19 cellular contexts compared by ENCODE assay signal in genomic region chr1:84253041-84253440, GRCh38. TPM values are rescaled to one million over a fixed set of nuclear protein-coding genes. Genes with fewer than 3 reads are reported as not detected.
A peak's percentile ranks its signal among the peaks of the same experiment; 100 is the strongest.
DNase-seq lines count a peak whose midpoint lies in the region; ATAC-seq, FAIRE-seq and TF ChIP-seq lines count a peak whose summit lies in the region.
"Had no signal": no experiment of that assay in that cellular context is flagged by ENCODE, and none has a peak within 500 bp of the region (broad histone marks: within the 10 kb centered on the region; RNA-seq: fewer than 3 reads in every experiment).

No MANE protein-coding gene starts in this region.

- H3K4me1 ChIP-seq in HepG2 (ENCODE audit: insufficient read depth, low read length) (peaks cover 8% of the 10 kb centered on the region; the same call in 1 of the 2 replicates), right lobe of liver (no peaks in the 10 kb centered on the region), mesenchymal stem cell (ENCODE audit: control insufficient read depth, insufficient read depth, low read depth, low read length) (peaks cover 5% of the 10 kb centered on the region), uterus (no peaks in the 10 kb centered on the region)

- DNase-seq in HepG2 (ENCODE audit: low spot score), result no peak
- DNase-seq in right lobe of liver, result no peak
- peak; percentile 24 to 87 for DNase-seq in cardiac fibroblast (ENCODE audit: low read depth in 2 of 2)
- peak; percentile 52 for DNase-seq in mesenchymal stem cell
- DNase-seq in KBM-7, result no peak
- no peak for DNase-seq in uterus
- DNase-seq in activated CD4-positive, alpha-beta memory T cell treated with anti-CD3 and anti-CD28 coated beads, Interleukin-2, amount 10 ng/mL, durations not matched to agents 7 days and 5 days, result no peak
- DNase-seq: activated CD8-positive, alpha-beta T cell treated with anti-CD3 and anti-CD28 coated beads, Interleukin-2, amount 10 ng/mL, durations not matched to agents 7 days and 5 days; CD4-positive, CD25-positive, alpha-beta regulatory T cell; DND-41; NCI-H146; NCI-H510A; retina; stimulated activated CD4-positive, alpha-beta T cell treated with anti-CD3 and anti-CD28 coated beads, Interleukin-1b, Interleukin-23, amount 100 ng/mL, for 48 hours had no signal

- CTCF ChIA-PET in HepG2 (lab: Yijun Ruan, JAX; ENCODE audit: low intra/inter-chr PET ratio, low total read pairs), result no interaction called here
- CTCF ChIA-PET in activated CD4-positive, alpha-beta memory T cell treated with anti-CD3 and anti-CD28 coated beads, Interleukin-2, amount 10 ng/mL, durations not matched to agents 7 days and 5 days (lab: Charles Lee), result no interaction called here

- H3K27me3 ChIP-seq in HepG2 (ENCODE audit: control insufficient read depth in 1 of 2, insufficient read depth in 2 of 2, low read length in 2 of 2) (no peaks in the 10 kb centered on the region), right lobe of liver (no peaks in the 10 kb centered on the region), mesenchymal stem cell (ENCODE audit: control insufficient read depth in 1 of 2, insufficient read depth in 1 of 2, low read length in 2 of 2) (no peaks in the 10 kb centered on the region), uterus (no peaks in the 10 kb centered on the region)

- H2BK12ac ChIP-seq in mesenchymal stem cell (ENCODE audit: low read length in 2 of 2), result peak overlapping the region in 1 of 2 experiments; percentile 78

- no peak overlapping the region for H3K23ac ChIP-seq in mesenchymal stem cell (ENCODE audit: low read length in 2 of 2)

- POLR2A ChIA-PET in HepG2 (lab: Yijun Ruan, JAX), result no interaction called here
- POLR2A ChIA-PET in activated CD4-positive, alpha-beta memory T cell treated with anti-CD3 and anti-CD28 coated beads, Interleukin-2, amount 10 ng/mL, durations not matched to agents 7 days and 5 days (lab: Charles Lee), result no interaction called here

- TF ChIP-seq EP300 in HepG2 (IDR thresholded peaks at IDR 0.05; ENCODE audit: low read depth in 2 of 2, low read length in 2 of 2) (no peak), HepG2 (CRISPR knock-in tag; IDR thresholded peaks at IDR 0.05; ENCODE audit: borderline replicate concordance) (no peak)

- WGBS in HepG2 (ENCODE audit: low lambda C conversion rate), result 74% methylated on average over 2 of the region's 2 CpGs
- 74% methylated on average over 2 of the region's 2 CpGs for WGBS in right lobe of liver (ENCODE audit: insufficient coverage, low coverage, low lambda C conversion rate, missing lambda C conversion rate)
- 52% methylated on average over 2 of the region's 2 CpGs for WGBS in mesenchymal stem cell

- H3K4me2 ChIP-seq in HepG2 (ENCODE audit: low read depth, low read length) (no peak overlapping the region), mesenchymal stem cell (ENCODE audit: low read length, poor library complexity, severe bottlenecking) (no peak overlapping the region)

- H3K4ac ChIP-seq in mesenchymal stem cell (ENCODE audit: low read depth in 1 of 2, low read length in 2 of 2), result no peak overlapping the region

- H3K4me3 ChIP-seq in HepG2 (replicated peaks in 1 of 3; ENCODE audit: insufficient read depth in 1 of 3, low read depth in 2 of 3, low read length in 3 of 3) (no peak overlapping the region), right lobe of liver (no peak overlapping the region), cardiac fibroblast (replicated peaks in 1 of 2; ENCODE audit: low read depth in 2 of 2, low read length in 2 of 2) (no peak overlapping the region), mesenchymal stem cell (ENCODE audit: insufficient read depth in 1 of 2, low read depth in 1 of 2, low read length in 2 of 2) (no peak overlapping the region), uterus (no peak overlapping the region)
- H3K4me3 ChIP-seq: lung had no signal

- no peak for FAIRE-seq in HepG2 (lab: Jason Lieb, UNC)

- H3K27ac ChIP-seq in HepG2 (ENCODE audit: extremely low read length, insufficient read depth, low read length), result no peak overlapping the region
- H3K27ac ChIP-seq in right lobe of liver, result no peak overlapping the region
- H3K27ac ChIP-seq in mesenchymal stem cell (ENCODE audit: low read length, poor library complexity, severe bottlenecking), result no peak overlapping the region
- no peak overlapping the region for H3K27ac ChIP-seq in uterus
- H3K27ac ChIP-seq: HL-60, VCaP had no signal

- H3K27me3 Mint-ChIP-seq in activated CD4-positive, alpha-beta memory T cell treated with anti-CD3 and anti-CD28 coated beads, Interleukin-2, amount 10 ng/mL, durations not matched to agents 7 days and 5 days, result no peaks in the 10 kb centered on the region
- H3K27me3 Mint-ChIP-seq: CD4-positive, CD25-positive, alpha-beta regulatory T cell had no signal

- no peak overlapping the region for H2BK120ac ChIP-seq in mesenchymal stem cell (ENCODE audit: low read depth, low read length)

- H3K79me1 ChIP-seq in mesenchymal stem cell (replicated peaks; ENCODE audit: low read length, poor library complexity, severe bottlenecking), result no peaks in the 10 kb centered on the region

- H4K8ac ChIP-seq in mesenchymal stem cell (ENCODE audit: low read length), result no peak overlapping the region

- no peak overlapping the region for H3K4me3 Mint-ChIP-seq in activated CD4-positive, alpha-beta memory T cell treated with anti-CD3 and anti-CD28 coated beads, Interleukin-2, amount 10 ng/mL, durations not matched to agents 7 days and 5 days
- H3K4me3 Mint-ChIP-seq: activated CD8-positive, alpha-beta T cell treated with anti-CD3 and anti-CD28 coated beads, Interleukin-2, amount 10 ng/mL, durations not matched to agents 7 days and 5 days; CD4-positive, CD25-positive, alpha-beta regulatory T cell; neural crest cell had no signal

- ATAC-seq in HepG2 (no peak), right lobe of liver (no peak), HG02610 (IDR thresholded peaks at IDR 0.05; ENCODE audit: unreplicated experiment) (no peak)
- ATAC-seq: activated CD8-positive, alpha-beta T cell treated with anti-CD3 and anti-CD28 coated beads, Interleukin-2, amount 10 ng/mL, durations not matched to agents 7 days and 5 days had no signal

- no peak overlapping the region for H2BK5ac ChIP-seq in mesenchymal stem cell (ENCODE audit: low read depth, low read length, poor library complexity, severe bottlenecking)

- no peak overlapping the region for H4K91ac ChIP-seq in mesenchymal stem cell (ENCODE audit: low read length)

- no peak overlapping the region for H2BK15ac ChIP-seq in mesenchymal stem cell (ENCODE audit: low read depth, poor library complexity, severe bottlenecking)

- no TSS peak for BruUV-seq in HepG2 (replicated peaks; lab: Mats Ljungman, UMichigan)

- TF ChIP-seq CTCF in HepG2 (CRISPR knock-in tag; IDR thresholded peaks at IDR 0.05) (no peak), right lobe of liver (IDR thresholded peaks at IDR 0.05) (no peak), cardiac fibroblast (IDR thresholded peaks at IDR 0.05; ENCODE audit: low read depth, low read length) (no peak), uterus (IDR thresholded peaks at IDR 0.05) (no peak)

- H3K4me1 Mint-ChIP-seq in activated CD4-positive, alpha-beta memory T cell treated with anti-CD3 and anti-CD28 coated beads, Interleukin-2, amount 10 ng/mL, durations not matched to agents 7 days and 5 days, result no peaks in the 10 kb centered on the region
- H3K4me1 Mint-ChIP-seq: CD4-positive, CD25-positive, alpha-beta regulatory T cell had no signal

- TF ChIP-seq RAD21 in HepG2 (CRISPR knock-in tag; IDR thresholded peaks at IDR 0.05), result no peak

- H3K18ac ChIP-seq in mesenchymal stem cell (ENCODE audit: low read depth in 1 of 2, low read length in 2 of 2), result peak overlapping the region in 1 of 2 experiments; percentile 6

- H4K20me1 ChIP-seq in HepG2 (ENCODE audit: insufficient read depth, low read length), result no peaks in the 10 kb centered on the region

- H3K14ac ChIP-seq in mesenchymal stem cell (ENCODE audit: low read length in 2 of 2), result no peak overlapping the region

- H3K9me3 Mint-ChIP-seq in activated CD4-positive, alpha-beta memory T cell treated with anti-CD3 and anti-CD28 coated beads, Interleukin-2, amount 10 ng/mL, durations not matched to agents 7 days and 5 days, result no peaks in the 10 kb centered on the region

- TF ChIP-seq POLR2A in HepG2 (IDR thresholded peaks at IDR 0.05; ENCODE audit: insufficient read depth in 1 of 2, low read depth in 2 of 2, low read length in 2 of 2) (no peak), right lobe of liver (IDR thresholded peaks at IDR 0.05) (no peak), uterus (IDR thresholded peaks at IDR 0.05) (no peak)

- H3K36me3 Mint-ChIP-seq in activated CD4-positive, alpha-beta memory T cell treated with anti-CD3 and anti-CD28 coated beads, Interleukin-2, amount 10 ng/mL, durations not matched to agents 7 days and 5 days (ENCODE audit: low read depth), result no peaks in the 10 kb centered on the region
- H3K36me3 Mint-ChIP-seq: CD4-positive, CD25-positive, alpha-beta regulatory T cell had no signal

- intact Hi-C loops in HepG2 (cut with micrococcal nuclease; ENCODE audit: unreplicated experiment), result no loop called here
- intact Hi-C loops in right lobe of liver (cut with DNase I), result no loop called here
- intact Hi-C loops in uterus (cut with DNase I; ENCODE audit: low total_unique reads), result no loop called here

- H3K9ac ChIP-seq in HepG2 (ENCODE audit: insufficient read depth, low read depth, low read length) (no peak overlapping the region), mesenchymal stem cell (ENCODE audit: low read length) (no peak overlapping the region)

- no peak overlapping the region for H2AFZ ChIP-seq in HepG2 (ENCODE audit: low read length)
- no peak overlapping the region for H2AFZ ChIP-seq in mesenchymal stem cell (ENCODE audit: low read depth, low read length)

- in situ Hi-C loops in HepG2 (cut with HindIII; ENCODE audit: extremely low pct_ligation_motif_present, low pct_unique_long_range_greater_than_20kb), result no loop called here
- in situ Hi-C loops in KBM-7 (cut with MboI; ENCODE audit: low pct_unique_long_range_greater_than_20kb, low sequenced_read_pairs), result loop anchor here (25.0 kb wide), 1 partner anchor 91 kb away; no protein-coding TSS in a partner anchor

- H3K9me3 ChIP-seq in HepG2 (ENCODE audit: low read length) (no peaks in the 10 kb centered on the region; the same call in 1 of the 2 replicates), right lobe of liver (no peaks in the 10 kb centered on the region), mesenchymal stem cell (ENCODE audit: control insufficient read depth, low read length) (peaks cover 11% of the 10 kb centered on the region), uterus (no peaks in the 10 kb centered on the region)

- no peaks in the 10 kb centered on the region for H3K79me2 ChIP-seq in HepG2 (ENCODE audit: insufficient read depth, low read length)

- peak overlapping the region; percentile 4 for H2AK5ac ChIP-seq in mesenchymal stem cell (ENCODE audit: low read length, severe bottlenecking)

- no peak overlapping the region for H3K27ac Mint-ChIP-seq in activated CD4-positive, alpha-beta memory T cell treated with anti-CD3 and anti-CD28 coated beads, Interleukin-2, amount 10 ng/mL, durations not matched to agents 7 days and 5 days
- H3K27ac Mint-ChIP-seq: activated CD8-positive, alpha-beta T cell treated with anti-CD3 and anti-CD28 coated beads, Interleukin-2, amount 10 ng/mL, durations not matched to agents 7 days and 5 days; CD4-positive, CD25-positive, alpha-beta regulatory T cell had no signal

- H3K36me3 ChIP-seq in HepG2 (replicated peaks in 1 of 2; ENCODE audit: control insufficient read depth in 1 of 2, insufficient read depth in 2 of 2, low read length in 2 of 2) (no peaks in the 10 kb centered on the region), right lobe of liver (no peaks in the 10 kb centered on the region), mesenchymal stem cell (ENCODE audit: control insufficient read depth in 1 of 2, insufficient read depth in 2 of 2, low read depth in 1 of 2, low read length in 2 of 2) (no peaks in the 10 kb centered on the region), uterus (no peaks in the 10 kb centered on the region)

RNA-seq across cellular contexts. Expression of gene SAMD13, which starts 48.5 kb away (rescaled TPM):
- total RNA-seq in HepG2 (2016; rRNA removed; fragmentation: Illumina TruSeq; extraction: Trizol) (0.18 TPM in 2 replicates), right lobe of liver (under 1 TPM in 3 of 6 experiments, not detected in 3; 0.40 to 0.68 (median 0.47) TPM), uterus (1 to 10 TPM in 2 of 4 donors, under 1 TPM in 1, not detected in 1; 0.77 to 5.7 (median 1.8) TPM)
- not detected in 2 replicates for total RNA-seq in HepG2 (2016; cell fraction: cytosol; rRNA removed; fragmentation: Illumina TruSeq; extraction: Trizol; ENCODE audit: low read depth)
- total RNA-seq in HepG2 (2016; cell fraction: insoluble cytoplasmic fraction; rRNA removed; fragmentation: Illumina TruSeq; extraction: Trizol), result 0.28 and 0.41 TPM in 2 replicates
- total RNA-seq in HepG2 (2016; cell fraction: membrane; rRNA removed; fragmentation: Illumina TruSeq; extraction: Trizol), result 0.38 and 0.43 TPM in 2 replicates
- not detected in 2 replicates for total RNA-seq in HepG2 (2016; cell fraction: nucleus; rRNA removed; fragmentation: Illumina TruSeq; extraction: Trizol)
- polyA plus RNA-seq in HepG2 (2011; rRNA removed), result 0.09 TPM in 1 of 2 replicates, not detected in the other
- 0.10 TPM in 1 of 2 replicates, not detected in the other for polyA plus RNA-seq in HepG2 (2011; cell fraction: cytosol; rRNA removed)
- not detected in 2 replicates for polyA plus RNA-seq in HepG2 (2011; cell fraction: nucleus; rRNA removed)
- 0.20 and 0.40 TPM in 2 replicates for polyA plus RNA-seq in HepG2 (2012)
- 0.15 and 0.22 TPM in 2 replicates for polyA plus RNA-seq in HepG2 (2016; cell fraction: cytosol; fragmentation: Illumina TruSeq; extraction: Trizol; ENCODE audit: low read depth)
- 0.16 and 0.52 TPM in 2 replicates for polyA plus RNA-seq in HepG2 (2016; cell fraction: insoluble cytoplasmic fraction; fragmentation: Illumina TruSeq; extraction: Trizol; ENCODE audit: low read depth)
- 0.20 and 0.31 TPM in 2 replicates for polyA plus RNA-seq in HepG2 (2016; cell fraction: membrane; fragmentation: Illumina TruSeq; extraction: Trizol; ENCODE audit: low read depth)
- not detected in 2 replicates for polyA plus RNA-seq in HepG2 (2016; cell fraction: nucleus; fragmentation: Illumina TruSeq; extraction: Trizol; ENCODE audit: insufficient read depth, low read depth)
- not detected in 2 replicates for polyA minus RNA-seq in HepG2 (2011; rRNA and poly(A)+ RNA removed; ENCODE audit: low replicate concordance)
- not detected in 2 replicates for polyA minus RNA-seq in HepG2 (2011; cell fraction: cytosol; rRNA and poly(A)+ RNA removed)
- not detected in 2 replicates for polyA minus RNA-seq in HepG2 (2011; cell fraction: nucleus; rRNA and poly(A)+ RNA removed)
- 0.59 TPM for polyA plus RNA-seq in mesenchymal stem cell (2013, experiment 1 of 2)
- polyA plus RNA-seq in mesenchymal stem cell (2013, experiment 2 of 2), result 0.48 TPM
- total RNA-seq in activated CD4-positive, alpha-beta memory T cell treated with anti-CD3 and anti-CD28 coated beads, Interleukin-2, amount 10 ng/mL, durations not matched to agents 7 days and 5 days, result under 1 TPM in 1 of 2 experiments, not detected in 1; 0.28 TPM
- total RNA-seq: CD4-positive, CD25-positive, alpha-beta regulatory T cell had no signal

Comparison
In these comparisons a context has a peak if more than half of its experiments do, and no peak if none do; other contexts are left out.
1. DNase-seq: peak in cardiac fibroblast (2 of 2) and mesenchymal stem cell (single experiment); none in HepG2 (single experiment), right lobe of liver (0 of 3), KBM-7 (single experiment), uterus (0 of 2) and activated CD4-positive, alpha-beta memory T cell treated with anti-CD3 and anti-CD28 coated beads, Interleukin-2, amount 10 ng/mL, durations not matched to agents 7 days and 5 days (single experiment).